In genomic region chr16:51762081-51762995, GRCh38 we compare ENCODE assay signal across 1 cellular context.
TF ChIP-seq lines count a peak whose summit lies in the region.

No MANE protein-coding gene starts in this region.

TF ChIP-seq in GM23338, 12 proteins besides CTCF, POLR2A, EP300 and RAD21 (continued from another document):
- TF ChIP-seq ZNF462 (CRISPR knock-in tag; IDR thresholded peaks at IDR 0.05) (no peak), POLR2AphosphoS5 (IDR thresholded peaks at IDR 0.05; ENCODE audit: low read depth) (no peak), ETS1 (IDR thresholded peaks at IDR 0.05) (no peak), EZH2phosphoT487 (IDR thresholded peaks at IDR 0.05; ENCODE audit: unreplicated experiment) (no peak)
